8 cellular contexts compared by ENCODE assay signal in genomic region chr19:2428027-2428690, GRCh38. TPM values are rescaled to one million over a fixed set of nuclear protein-coding genes. Genes with fewer than 3 reads are reported as not detected.
DNase-seq lines count a peak whose midpoint lies in the region; ATAC-seq and TF ChIP-seq lines count a peak whose summit lies in the region.

No MANE protein-coding gene starts in this region.

- H3K36me3 ChIP-seq in ES-I3 (ENCODE audit: insufficient read depth, low read length) (peaks cover 7% of the 10 kb centered on the region; the same call in 1 of the 2 replicates), colonic mucosa (no peaks in the 10 kb centered on the region), lung (ENCODE audit: control insufficient read depth in 2 of 2, insufficient read depth in 2 of 2, low read length in 2 of 2) (peaks cover 3 to 34% of the 10 kb centered on the region in 2 donors), tibial nerve (peaks cover 0 to 48% (median 5%) of the 10 kb centered on the region in 3 donors)

- H3K27ac ChIP-seq in colonic mucosa, result peak overlapping the region; percentile 94
- peak overlapping the region; percentile 11 to 94 for H3K27ac ChIP-seq in lung (ENCODE audit: low read depth in 1 of 2, low read length in 1 of 2)
- peak overlapping the region; percentile 86 to 99 (median 96) for H3K27ac ChIP-seq in tibial nerve

- no peak for TF ChIP-seq CTCF in colonic mucosa (IDR thresholded peaks at IDR 0.05)
- no peak for TF ChIP-seq CTCF in lung (IDR thresholded peaks at IDR 0.05; ENCODE audit: control extremely low read depth, extremely low read depth)
- TF ChIP-seq CTCF in tibial nerve (IDR thresholded peaks at IDR 0.05), result no peak

- H3K4me3 ChIP-seq in colonic mucosa, result peak overlapping the region; percentile 95
- H3K4me3 ChIP-seq in lung, result no peak overlapping the region
- H3K4me3 ChIP-seq in tibial nerve, result peak overlapping the region; percentile 58 to 93 (median 85)

- H3K27me3 ChIP-seq in colonic mucosa (no peaks in the 10 kb centered on the region), lung (ENCODE audit: control insufficient read depth, insufficient read depth) (no peaks in the 10 kb centered on the region), tibial nerve (no peaks in the 10 kb centered on the region)

- no peaks in the 10 kb centered on the region for H3K9me3 ChIP-seq in ES-I3 (ENCODE audit: control insufficient read depth, insufficient read depth, low read length)
- no peaks in the 10 kb centered on the region for H3K9me3 ChIP-seq in colonic mucosa
- peaks cover 0 to 3% of the 10 kb centered on the region in 2 donors for H3K9me3 ChIP-seq in lung (ENCODE audit: control insufficient read depth in 2 of 2, insufficient read depth in 1 of 2, low read length in 1 of 2)
- H3K9me3 ChIP-seq in tibial nerve, result no peaks in the 10 kb centered on the region

- no peak for TF ChIP-seq POLR2A in tibial nerve (IDR thresholded peaks at IDR 0.05)

- WGBS in lung, 2 donors, result 38 to 40% methylated on average over 29 of the region's 29 CpGs
- 2 to 14% methylated on average over 23 to 28 of the region's 29 CpGs for WGBS in tibial nerve, 2 donors

- intact Hi-C loops in colonic mucosa (cut with DNase I), result no loop called here

- peaks cover 3% of the 10 kb centered on the region; the same call in 1 of the 2 replicates for H3K4me1 ChIP-seq in ES-I3 (ENCODE audit: insufficient read depth, low read length)
- peaks cover 17% of the 10 kb centered on the region for H3K4me1 ChIP-seq in colonic mucosa
- peaks cover 0 to 18% of the 10 kb centered on the region in 2 donors for H3K4me1 ChIP-seq in lung (ENCODE audit: control insufficient read depth in 2 of 2, insufficient read depth in 2 of 2, low read length in 2 of 2)
- peaks cover 0 to 38% (median 18%) of the 10 kb centered on the region in 4 donors for H3K4me1 ChIP-seq in tibial nerve

- peak overlapping the region; percentile 98 for H3K9ac ChIP-seq in ES-I3 (ENCODE audit: low read depth, low read length)
- peak overlapping the region; percentile 79 to 93 for H3K9ac ChIP-seq in colonic mucosa (ENCODE audit: low read depth in 2 of 2, low read length in 2 of 2)

- ATAC-seq in lung (ENCODE audit: insufficient read depth, low FRiP score), result no peak

- DNase-seq in NCI-H82 (lab: John Stamatoyannopoulos, UW) (peak; percentile 63), colonic mucosa (peak; percentile 41), lung (ENCODE audit: low spot score) (no peak), tibial nerve (ENCODE audit: low spot score in 2 of 2) (no peak), HUDEP-2 (lab: John Stamatoyannopoulos, UW; ENCODE audit: unreplicated experiment in 76 of 76) (no peak), NCI-H1436 (lab: John Stamatoyannopoulos, UW) (no peak)
- no peak for DNase-seq in activated CD4-positive, CD25-positive, alpha-beta regulatory T cell (lab: John Stamatoyannopoulos, UW)

- TF ChIP-seq EP300 in tibial nerve (IDR thresholded peaks at IDR 0.05), result no peak

RNA-seq across cellular contexts. Expression of gene TIMM13, which starts 0.8 kb away (rescaled TPM):
- total RNA-seq in colonic mucosa, result 100 to 1,000 TPM; 100 to 252 TPM
- 100 to 1,000 TPM in 1 of 2 donors, 10 to 100 TPM in 1; 27.2 to 103 TPM for total RNA-seq in lung
- polyA plus RNA-seq in lung, result 100 to 1,000 TPM in 1 of 2 donors, 10 to 100 TPM in 1; 58.5 to 103 TPM
- total RNA-seq in tibial nerve, result 10 to 100 TPM; 28.8 to 48.9 (median 32.3) TPM

RNA-seq across cellular contexts. Expression of gene LMNB2, which starts 28.6 kb away (rescaled TPM):
- 100 to 1,000 TPM in 1 of 2 donors, 10 to 100 TPM in 1; 35.6 to 186 TPM for total RNA-seq in colonic mucosa
- 10 to 100 TPM; 19.1 to 42.9 TPM for total RNA-seq in lung
- 10 to 100 TPM; 19.7 to 37.0 TPM for polyA plus RNA-seq in lung
- total RNA-seq in tibial nerve, result 10 to 100 TPM; 15.3 to 53.1 (median 25.9) TPM

RNA-seq across cellular contexts. Expression of gene GADD45B, which starts 47.8 kb away (rescaled TPM):
- total RNA-seq in colonic mucosa (10 to 100 TPM; 17.5 to 21.6 TPM), lung (10 to 100 TPM; 81.0 to 92.7 TPM), tibial nerve (100 to 1,000 TPM; 230 to 440 (median 337) TPM)
- 100 to 1,000 TPM in 1 of 2 donors, 10 to 100 TPM in 1; 92.4 to 405 TPM for polyA plus RNA-seq in lung

Comparison
In these comparisons a context has a peak if more than half of its experiments do, and no peak if none do; other contexts are left out.
1. DNase-seq: peak in NCI-H82 (single experiment) and colonic mucosa (single experiment); none in lung (single experiment), tibial nerve (0 of 2), activated CD4-positive, CD25-positive, alpha-beta regulatory T cell (0 of 4), HUDEP-2 (0 of 76) and NCI-H1436 (single experiment).
2. Peak in every context shown above with its lines, with median percentiles within 50 percentile points of each other: H3K27ac ChIP-seq.